8 cellular contexts compared by ENCODE assay signal in the genomic region with DNA sequence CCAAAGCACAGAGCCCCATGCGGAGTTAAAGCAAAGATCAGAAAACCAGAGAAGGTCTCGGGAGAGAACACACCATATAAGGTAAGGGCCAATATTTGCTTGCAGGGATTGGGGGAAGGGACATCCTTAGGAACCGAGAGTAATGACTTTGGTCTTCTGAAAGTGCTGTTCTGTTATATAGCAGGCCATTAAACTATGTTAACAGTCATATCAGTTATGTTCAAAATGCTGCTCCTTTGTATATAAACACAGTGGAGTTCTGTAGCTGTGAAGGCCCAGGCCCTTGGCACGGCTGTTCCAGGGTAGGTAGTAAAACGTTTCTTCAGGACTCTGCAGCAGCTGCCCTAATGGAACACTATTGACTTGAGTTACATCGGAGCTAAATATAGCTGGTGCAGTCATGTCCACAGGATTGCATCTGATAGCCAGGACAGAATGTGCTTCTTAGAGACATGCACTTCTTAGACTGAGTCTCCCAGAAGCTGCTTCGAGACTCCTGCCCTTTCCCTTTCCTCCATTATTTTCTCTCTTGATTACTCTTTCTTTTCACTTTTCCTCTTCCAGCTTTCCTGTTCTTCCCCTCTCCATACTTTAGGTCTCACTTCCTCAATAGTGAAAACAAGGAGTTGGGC.
DNase-seq lines count a peak whose midpoint lies in the region; TF ChIP-seq lines count a peak whose summit lies in the region.

No MANE protein-coding gene starts in this region.

- intact Hi-C loops in spleen (cut with DNase I; ENCODE audit: low total_unique reads) (no loop called here), A673 (cut with micrococcal nuclease; ENCODE audit: unreplicated experiment) (no loop called here)

- H3K36me3 ChIP-seq in HUES48 (ENCODE audit: control insufficient read depth, insufficient read depth, low read length) (no peaks in the 10 kb centered on the region), endocrine pancreas (ENCODE audit: control insufficient read depth, insufficient read depth, low read length) (no peaks in the 10 kb centered on the region), muscle layer of duodenum (ENCODE audit: control insufficient read depth in 1 of 2, insufficient read depth in 2 of 2, low read length in 2 of 2) (no peaks in the 10 kb centered on the region), osteoblast (ENCODE audit: insufficient read depth, low read length) (no peaks in the 10 kb centered on the region), spleen (no peaks in the 10 kb centered on the region), A673 (ENCODE audit: insufficient read depth, low read length, poor library complexity, severe bottlenecking) (no peaks in the 10 kb centered on the region)

- H3K9ac ChIP-seq in HUES48 (ENCODE audit: low read depth, low read length) (no peak overlapping the region), endocrine pancreas (ENCODE audit: control insufficient read depth, insufficient read depth, low read length) (no peak overlapping the region)

- BruUV-seq in A673 (replicated peaks; lab: Mats Ljungman, UMichigan), result no TSS peak

- H3K4me1 ChIP-seq in HUES48 (ENCODE audit: control insufficient read depth, insufficient read depth, low read length), result peaks cover 18% of the 10 kb centered on the region
- peaks cover 14% of the 10 kb centered on the region for H3K4me1 ChIP-seq in endocrine pancreas (ENCODE audit: control insufficient read depth, insufficient read depth, low read length)
- H3K4me1 ChIP-seq in muscle layer of duodenum (ENCODE audit: control insufficient read depth in 1 of 2, insufficient read depth in 2 of 2, low read length in 2 of 2), result peaks cover 0 to 14% of the 10 kb centered on the region in 2 donors
- no peaks in the 10 kb centered on the region for H3K4me1 ChIP-seq in osteoblast (ENCODE audit: insufficient read depth, low read length)
- peaks cover 13 to 59% (median 30%) of the 10 kb centered on the region in 6 donors for H3K4me1 ChIP-seq in spleen
- H3K4me1 ChIP-seq in A673 (ENCODE audit: insufficient read depth, low read length, poor library complexity, severe bottlenecking), result peaks cover 8% of the 10 kb centered on the region

- H3K4me2 ChIP-seq in osteoblast (ENCODE audit: insufficient read depth, low read length), result no peak overlapping the region

- WGBS in spleen, 5 donors, result 66 to 93% (median 84%) methylated on average over 7 of the region's 7 CpGs

- H4K20me1 ChIP-seq in osteoblast (ENCODE audit: insufficient read depth, low read length), result no peaks in the 10 kb centered on the region

- no peaks in the 10 kb centered on the region for H3K79me2 ChIP-seq in osteoblast (ENCODE audit: insufficient read depth, low read length)

- POLR2A ChIA-PET in A673 (lab: Charles Lee; ENCODE audit: low non-redundant PET), result no interaction called here

- H3K4me3 ChIP-seq in HUES48 (ENCODE audit: low read depth, low read length) (no peak overlapping the region), endocrine pancreas (ENCODE audit: control insufficient read depth, insufficient read depth, low read length) (peak overlapping the region; percentile 27), muscle layer of duodenum (ENCODE audit: low read depth in 1 of 2, low read length in 2 of 2) (peak overlapping the region in 1 of 2 donors; percentile 1), osteoblast (ENCODE audit: insufficient read depth, low read length) (no peak overlapping the region), spleen (no peak overlapping the region), A673 (ENCODE audit: low read depth, low read length, poor library complexity, severe bottlenecking) (no peak overlapping the region)

- no peaks in the 10 kb centered on the region for H3K9me3 ChIP-seq in HUES48 (ENCODE audit: control insufficient read depth, insufficient read depth, low read length)
- no peaks in the 10 kb centered on the region for H3K9me3 ChIP-seq in endocrine pancreas (ENCODE audit: control insufficient read depth, low read length)
- H3K9me3 ChIP-seq in muscle layer of duodenum (ENCODE audit: control insufficient read depth in 1 of 2, low read length in 2 of 2), result no peaks in the 10 kb centered on the region
- H3K9me3 ChIP-seq in osteoblast (ENCODE audit: low read depth, low read length), result no peaks in the 10 kb centered on the region
- peaks cover 0 to 4% (median 0%) of the 10 kb centered on the region in 8 donors for H3K9me3 ChIP-seq in spleen
- no peaks in the 10 kb centered on the region for H3K9me3 ChIP-seq in A673 (ENCODE audit: low read depth, low read length, poor library complexity, severe bottlenecking)

- CTCF ChIA-PET in A673 (lab: Charles Lee), result no interaction called here

- H3K27me3 ChIP-seq in HUES48 (ENCODE audit: control insufficient read depth, insufficient read depth, low read length) (no peaks in the 10 kb centered on the region), endocrine pancreas (ENCODE audit: control insufficient read depth, insufficient read depth, low read length) (no peaks in the 10 kb centered on the region), muscle layer of duodenum (ENCODE audit: low read depth, low read length) (no peaks in the 10 kb centered on the region), osteoblast (ENCODE audit: insufficient read depth, low read length) (no peaks in the 10 kb centered on the region), spleen (replicated peaks in 1 of 7) (no peaks in the 10 kb centered on the region), A673 (replicated peaks; ENCODE audit: insufficient read depth, low read depth, low read length, poor library complexity) (no peaks in the 10 kb centered on the region)

- H3K27ac ChIP-seq in HUES48 (ENCODE audit: low read depth, low read length), result peak overlapping the region; percentile 44
- peak overlapping the region; percentile 93 for H3K27ac ChIP-seq in muscle layer of duodenum (ENCODE audit: low read length)
- no peak overlapping the region for H3K27ac ChIP-seq in osteoblast (ENCODE audit: low read depth, low read length)
- H3K27ac ChIP-seq in spleen, result peak overlapping the region in 4 of 8 donors; percentile 26 to 52 (median 34)
- no peak overlapping the region for H3K27ac ChIP-seq in A673 (ENCODE audit: low read depth, low read length, poor library complexity, severe bottlenecking)

- no peak for TF ChIP-seq POLR2A in spleen (IDR thresholded peaks at IDR 0.05)

- DNase-seq in AG08396 (ENCODE audit: low spot score) (peak; percentile 47), osteoblast (ENCODE audit: insufficient read length, low spot score, missing footprints) (no peak), spleen (no peak), A673 (ENCODE audit: low spot score) (no peak)
- no peak for DNase-seq in stimulated activated CD4-positive, alpha-beta T cell treated with anti-CD3 and anti-CD28 coated beads, Interleukin-2, amount 100 ng/mL, for 24 hours

- no peak overlapping the region for H2AFZ ChIP-seq in osteoblast (ENCODE audit: low read length)

- TF ChIP-seq CTCF in osteoblast (IDR thresholded peaks at IDR 0.05; ENCODE audit: extremely low read depth, low read depth, low read length) (no peak), spleen (IDR thresholded peaks at IDR 0.05 in 8 of 11, conservative IDR thresholded peaks at IDR 0.05 in 3 of 11) (no peak), A673 (conservative IDR thresholded peaks at IDR 0.05; ENCODE audit: low read depth, low read length) (no peak)

Comparison
In these comparisons a context has a peak if more than half of its experiments do, and no peak if none do; other contexts are left out.
1. H3K27ac ChIP-seq: peak in HUES48 (single experiment) and muscle layer of duodenum (single experiment); none in osteoblast (single experiment) and A673 (single experiment).